1 cellular context compared by ENCODE assay signal in the genomic region with DNA sequence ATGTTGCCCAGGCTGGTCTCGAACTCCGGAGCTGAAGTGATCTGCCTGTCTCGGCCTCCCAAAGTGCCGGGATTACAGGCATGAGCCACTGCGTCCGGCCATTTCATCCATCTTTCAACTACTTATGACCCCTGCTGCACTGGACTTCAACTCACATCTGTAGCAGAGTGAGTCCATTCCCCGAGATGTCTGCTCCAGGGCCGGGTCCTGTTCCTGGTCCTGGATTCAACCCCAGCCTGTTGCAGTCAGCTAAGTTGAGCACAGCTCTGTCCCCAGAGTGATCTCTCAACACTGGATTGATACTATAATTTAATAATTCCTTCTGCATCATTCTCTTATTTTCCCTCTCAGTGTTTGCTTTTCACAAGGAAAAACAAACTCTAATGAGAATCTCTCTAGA.
TF ChIP-seq lines count a peak whose summit lies in the region.

No MANE protein-coding gene starts in this region.

TF ChIP-seq in IMR-90, 13 proteins besides CTCF, POLR2A, EP300 and RAD21:
- no peak for TF ChIP-seq RCOR1 (IDR thresholded peaks at IDR 0.05; ENCODE audit: insufficient replicate concordance, low read length)
- TF ChIP-seq RFX5 (IDR thresholded peaks at IDR 0.05; ENCODE audit: low read depth, low read length), result no peak
- TF ChIP-seq, protein P1, sequence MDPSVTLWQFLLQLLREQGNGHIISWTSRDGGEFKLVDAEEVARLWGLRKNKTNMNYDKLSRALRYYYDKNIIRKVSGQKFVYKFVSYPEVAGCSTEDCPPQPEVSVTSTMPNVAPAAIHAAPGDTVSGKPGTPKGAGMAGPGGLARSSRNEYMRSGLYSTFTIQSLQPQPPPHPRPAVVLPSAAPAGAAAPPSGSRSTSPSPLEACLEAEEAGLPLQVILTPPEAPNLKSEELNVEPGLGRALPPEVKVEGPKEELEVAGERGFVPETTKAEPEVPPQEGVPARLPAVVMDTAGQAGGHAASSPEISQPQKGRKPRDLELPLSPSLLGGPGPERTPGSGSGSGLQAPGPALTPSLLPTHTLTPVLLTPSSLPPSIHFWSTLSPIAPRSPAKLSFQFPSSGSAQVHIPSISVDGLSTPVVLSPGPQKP (IDR thresholded peaks at IDR 0.05; ENCODE audit: borderline replicate concordance, low read depth, low read length), result no peak
- no peak for TF ChIP-seq MAFK (IDR thresholded peaks at IDR 0.05; ENCODE audit: low read depth, low read length)
- TF ChIP-seq FOS (IDR thresholded peaks at IDR 0.05; ENCODE audit: low read depth, low read length), result no peak
- TF ChIP-seq BHLHE40 (IDR thresholded peaks at IDR 0.05; ENCODE audit: low read depth, low read length), result no peak
- TF ChIP-seq CHD1 (IDR thresholded peaks at IDR 0.05; ENCODE audit: low read depth, low read length), result no peak
- no peak for TF ChIP-seq MXI1 (IDR thresholded peaks at IDR 0.05; ENCODE audit: borderline replicate concordance, low read depth, low read length)
- TF ChIP-seq NFE2L2 (IDR thresholded peaks at IDR 0.05; ENCODE audit: low read depth, low read length), result no peak
- no peak for TF ChIP-seq CEBPB (IDR thresholded peaks at IDR 0.05; ENCODE audit: low read depth, low read length)
- no peak for TF ChIP-seq MAZ (IDR thresholded peaks at IDR 0.05; ENCODE audit: borderline replicate concordance, low read depth, low read length)
- TF ChIP-seq, protein P2, sequence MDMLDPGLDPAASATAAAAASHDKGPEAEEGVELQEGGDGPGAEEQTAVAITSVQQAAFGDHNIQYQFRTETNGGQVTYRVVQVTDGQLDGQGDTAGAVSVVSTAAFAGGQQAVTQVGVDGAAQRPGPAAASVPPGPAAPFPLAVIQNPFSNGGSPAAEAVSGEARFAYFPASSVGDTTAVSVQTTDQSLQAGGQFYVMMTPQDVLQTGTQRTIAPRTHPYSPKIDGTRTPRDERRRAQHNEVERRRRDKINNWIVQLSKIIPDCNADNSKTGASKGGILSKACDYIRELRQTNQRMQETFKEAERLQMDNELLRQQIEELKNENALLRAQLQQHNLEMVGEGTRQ (IDR thresholded peaks at IDR 0.05; ENCODE audit: low read depth, low read length), result no peak
- no peak for TF ChIP-seq SMC3 (IDR thresholded peaks at IDR 0.05; ENCODE audit: low read depth, low read length)
